ENCODE assay signal across 18 cellular contexts in the genomic region with DNA sequence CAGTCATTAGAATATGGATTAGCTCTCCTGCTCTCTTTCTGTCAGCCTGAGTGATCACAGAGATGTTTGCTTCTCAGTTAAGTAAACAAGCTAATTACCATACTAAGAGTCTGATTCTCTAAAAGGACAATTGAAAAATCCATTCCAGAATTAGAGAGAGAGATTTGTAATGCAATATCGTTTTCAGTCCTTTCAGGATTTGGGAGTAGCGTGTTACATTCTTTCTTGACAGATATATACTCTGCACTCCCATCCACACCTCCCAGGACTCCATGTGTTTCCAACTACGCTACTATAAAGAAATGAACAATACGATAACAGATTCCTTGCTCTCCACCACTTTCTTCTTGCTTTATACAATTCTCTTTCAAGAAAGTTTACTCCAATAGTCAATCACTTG.
DNase-seq lines count a peak whose midpoint lies in the region; ATAC-seq, FAIRE-seq and TF ChIP-seq lines count a peak whose summit lies in the region.
"Had no signal": no experiment of that assay in that cellular context is flagged by ENCODE, and none has a peak within 500 bp of the region (broad histone marks: within the 10 kb centered on the region; RNA-seq: fewer than 3 reads in every experiment).

No MANE protein-coding gene starts in this region.

- TF ChIP-seq CTCF in neural progenitor cell (IDR thresholded peaks at IDR 0.05): no peak

- no peak overlapping the region for H3K27ac ChIP-seq in neural progenitor cell
- H3K27ac ChIP-seq: SJSA1 had no signal

- in situ Hi-C loops in ACHN (cut with HindIII; ENCODE audit: low pct_ligation_motif_present, low pct_unique_long_range_greater_than_20kb, low sequenced_read_pairs): no loop called here

- peaks cover 2% of the 10 kb centered on the region for H3K27me3 Mint-ChIP-seq in neural progenitor cell (ENCODE audit: insufficient read depth, low read depth)

- H4K20me1 ChIP-seq in neural progenitor cell (ENCODE audit: low read depth): no peaks in the 10 kb centered on the region

- FAIRE-seq in GM12892 (lab: Jason Lieb, UNC): no peak

- no peaks in the 10 kb centered on the region for H3F3A ChIP-seq in neural progenitor cell (ENCODE audit: low read depth)

- no peak overlapping the region for H3K4me3 ChIP-seq in neural progenitor cell
- H3K4me3 ChIP-seq: SJSA1 had no signal

- H3K4me1 Mint-ChIP-seq in neural progenitor cell: no peaks in the 10 kb centered on the region

- H3K27ac Mint-ChIP-seq in neural progenitor cell: no peak overlapping the region
- H3K27ac Mint-ChIP-seq: HFFc6; T-helper 2 cell treated with Interferon-gamma antibody and Interleukin-4, amounts not matched to agents 5 μg/mL and 100 μg/mL, for 36 hours had no signal

- H3K27me3 ChIP-seq in neural progenitor cell: no peaks in the 10 kb centered on the region
- H3K27me3 ChIP-seq: SJSA1 had no signal

- no peak overlapping the region for H3K4me3 Mint-ChIP-seq in neural progenitor cell
- H3K4me3 Mint-ChIP-seq: HFFc6; T-helper 2 cell treated with Interferon-gamma antibody and Interleukin-4, amounts not matched to agents 5 μg/mL and 100 μg/mL, for 36 hours had no signal

- no peaks in the 10 kb centered on the region for H3K9me3 Mint-ChIP-seq in neural progenitor cell

- no peak overlapping the region for H2AFZ ChIP-seq in neural progenitor cell (replicated peaks)

- TF ChIP-seq POLR2A in GM12892 (IDR thresholded peaks at IDR 0.05; ENCODE audit: low read depth, low read length): no peak

- H3K36me3 Mint-ChIP-seq in neural progenitor cell: no peaks in the 10 kb centered on the region

- H3K79me2 ChIP-seq in neural progenitor cell (ENCODE audit: low read depth): no peaks in the 10 kb centered on the region

- H3K36me3 ChIP-seq in neural progenitor cell: no peaks in the 10 kb centered on the region
- H3K36me3 ChIP-seq: SJSA1 had no signal

- no peaks in the 10 kb centered on the region for H3K4me1 ChIP-seq in neural progenitor cell
- H3K4me1 ChIP-seq: SJSA1 had no signal

- H3K9me3 ChIP-seq in neural progenitor cell (ENCODE audit: low read depth): no peaks in the 10 kb centered on the region
- H3K9me3 ChIP-seq: SJSA1 had no signal

- no peak for ATAC-seq in HG03045 (IDR thresholded peaks at IDR 0.05; ENCODE audit: unreplicated experiment)

- DNase-seq in NCI-H1092 treated with DMSO at 0.1 percent for 48 hours (lab: John Stamatoyannopoulos, UW): peak; percentile 51
- no peak for DNase-seq in NCI-H1092 (lab: John Stamatoyannopoulos, UW)
- DNase-seq in NCI-H1930 (lab: John Stamatoyannopoulos, UW): peak; percentile 12 to 18
- DNase-seq in NCI-H748 (lab: John Stamatoyannopoulos, UW; ENCODE audit: unreplicated experiment): peak; percentile 91
- DNase-seq in ACHN: no peak
- no peak for DNase-seq in neural progenitor cell (ENCODE audit: low spot score)
- no peak for DNase-seq in GM12892 (ENCODE audit: insufficient read length)
- DNase-seq: C1 segment of cervical spinal cord, DND-41, GDM1, HFFc6, KG1, NCI-H1694 treated with DMSO at 0.1 percent for 48 hours, NCI-H446, SW 1271 had no signal

- no peak overlapping the region for H3K9ac ChIP-seq in neural progenitor cell

- H3K4me2 ChIP-seq in neural progenitor cell: no peak overlapping the region

Comparison
In these comparisons a context has a peak if more than half of its experiments do, and no peak if none do; other contexts are left out.
1. DNase-seq: peak in NCI-H1092 treated with DMSO at 0.1 percent for 48 hours (single experiment), NCI-H1930 (2 of 2) and NCI-H748 (single experiment); none in NCI-H1092 (single experiment), ACHN (single experiment), neural progenitor cell (single experiment) and GM12892 (single experiment).